Comparison of ENCODE assay signal across 37 cellular contexts in genomic region chr12:54595471-54595870, GRCh38. TPM values are rescaled to one million over a fixed set of nuclear protein-coding genes. Genes with fewer than 3 reads are reported as not detected.
"Had no signal": no experiment of that assay in that cellular context is flagged by ENCODE, and none has a peak within 500 bp of the region (broad histone marks: within the 10 kb centered on the region; RNA-seq: fewer than 3 reads in every experiment).

No MANE protein-coding gene starts in this region.

- H3K36me3 ChIP-seq: adrenal gland, cardiac muscle cell, colonic mucosa, esophagus squamous epithelium, gastroesophageal sphincter had no signal

- DNase-seq: activated CD4-positive, alpha-beta memory T cell treated with anti-CD3 and anti-CD28 coated beads for 36 hours; activated CD4-positive, alpha-beta T cell treated with anti-CD3 and anti-CD28 coated beads for 36 hours; activated CD4-positive, alpha-beta T cell treated with anti-CD3 and anti-CD28 coated beads, Interleukin-2, amount 10 ng/mL, durations not matched to agents 24 days and 14 days; activated CD4-positive, CD25-positive, alpha-beta regulatory T cell; activated CD4-positive, CD25-positive, alpha-beta regulatory T cell treated with anti-CD3 and anti-CD28 coated beads, Interleukin-2, amount 50 U/mL, for 72 hours; activated CD8-positive, alpha-beta memory T cell treated with anti-CD3 and anti-CD28 coated beads, Interleukin-2, amount 10 ng/mL, durations not matched to agents 7 days and 5 days; activated CD8-positive, alpha-beta memory T cell treated with anti-CD3 and anti-CD28 coated beads, Interleukin-2, amount 50 U/mL, for 4 hours; activated CD8-positive, alpha-beta T cell treated with anti-CD3 and anti-CD28 coated beads, Interleukin-2, amount 10 ng/mL, durations not matched to agents 7 days and 5 days; activated gamma-delta T cell treated with Interleukin-2 at 50 U/mL for 16 hours; activated naive CD4-positive, alpha-beta T cell treated with anti-CD3 and anti-CD28 coated beads for 36 hours; activated naive CD8-positive, alpha-beta T cell treated with anti-CD3 and anti-CD28 coated beads for 36 hours; activated naive CD8-positive, alpha-beta T cell treated with anti-CD3 and anti-CD28 coated beads, Interleukin-2, amount 50 U/mL, for 24 hours; activated T-cell treated with anti-CD3 and anti-CD28 coated beads, Interleukin-2, amount 50 U/mL, for 1 hour; activated T-cell treated with anti-CD3 and anti-CD28 coated beads, Interleukin-2, amount 50 U/mL, for 48 hours; adrenal gland; amygdala; body of pancreas; central memory CD4-positive, alpha-beta T cell; cerebellar nuclear complex; colonic mucosa; effector CD8-positive, alpha-beta T cell; esophagus squamous epithelium; foreskin melanocyte; T-helper 1 cell; T-helper 17 cell had no signal

- FAIRE-seq: endometrium, endothelial cell of umbilical vein had no signal

- H3K27me3 ChIP-seq: body of pancreas, cardiac muscle cell, colonic mucosa had no signal

- H3K4me3 ChIP-seq: adrenal gland, body of pancreas, cardiac muscle cell, colonic mucosa, esophagus squamous epithelium, gastroesophageal sphincter had no signal

- H3K9me3 ChIP-seq: adrenal gland, body of pancreas, colonic mucosa, esophagus squamous epithelium, gastroesophageal sphincter had no signal

RNA-seq across cellular contexts. Expression of gene PPP1R1A, which starts 7.0 kb away (rescaled TPM):
- total RNA-seq: activated CD4-positive, alpha-beta memory T cell treated with anti-CD3 and anti-CD28 coated beads for 36 hours; activated CD4-positive, alpha-beta T cell treated with anti-CD3 and anti-CD28 coated beads for 36 hours; activated CD4-positive, alpha-beta T cell treated with anti-CD3 and anti-CD28 coated beads, Interleukin-2, amount 10 ng/mL, durations not matched to agents 24 days and 14 days; activated CD8-positive, alpha-beta memory T cell treated with anti-CD3 and anti-CD28 coated beads for 36 hours; activated CD8-positive, alpha-beta memory T cell treated with anti-CD3 and anti-CD28 coated beads, Interleukin-2, amount 10 ng/mL, durations not matched to agents 7 days and 5 days; activated CD8-positive, alpha-beta T cell treated with anti-CD3 and anti-CD28 coated beads, Interleukin-2, amount 10 ng/mL, durations not matched to agents 7 days and 5 days; activated naive CD4-positive, alpha-beta T cell treated with anti-CD3 and anti-CD28 coated beads for 36 hours; activated naive CD8-positive, alpha-beta T cell treated with anti-CD3 and anti-CD28 coated beads for 36 hours; activated T-helper 1 cell treated with anti-CD3 and anti-CD28 coated beads, Interleukin-12 subunit alpha, Interleukin-12 subunit beta, Interleukin-2, Interleukin-4 antibody, amounts not matched to agents 30 ng/mL and 10 ng/mL and 1 ng/mL, durations not matched to agents 14 hours and 24 hours and 36 hours; activated T-helper 2 cell treated with anti-CD3 and anti-CD28 coated beads, Interferon-gamma antibody, Interleukin-2, Interleukin-4, amounts not matched to agents 10 μg/mL and 5 μg/mL and 100 μg/mL, durations not matched to agents 14 hours and 24 hours and 36 hours; dermis microvascular lymphatic vessel endothelial cell; endothelial cell of umbilical vein; fibroblast of lung; fibroblast of villous mesenchyme; glomerular endothelial cell; T-helper 17 cell had no signal

RNA-seq across cellular contexts. Expression of gene LACRT, which starts 39.2 kb away (rescaled TPM):
- total RNA-seq: activated CD4-positive, alpha-beta memory T cell treated with anti-CD3 and anti-CD28 coated beads for 36 hours; activated CD4-positive, alpha-beta T cell treated with anti-CD3 and anti-CD28 coated beads for 36 hours; activated CD4-positive, alpha-beta T cell treated with anti-CD3 and anti-CD28 coated beads, Interleukin-2, amount 10 ng/mL, durations not matched to agents 24 days and 14 days; activated CD8-positive, alpha-beta memory T cell treated with anti-CD3 and anti-CD28 coated beads for 36 hours; activated CD8-positive, alpha-beta memory T cell treated with anti-CD3 and anti-CD28 coated beads, Interleukin-2, amount 10 ng/mL, durations not matched to agents 7 days and 5 days; activated CD8-positive, alpha-beta T cell treated with anti-CD3 and anti-CD28 coated beads, Interleukin-2, amount 10 ng/mL, durations not matched to agents 7 days and 5 days; activated naive CD4-positive, alpha-beta T cell treated with anti-CD3 and anti-CD28 coated beads for 36 hours; activated naive CD8-positive, alpha-beta T cell treated with anti-CD3 and anti-CD28 coated beads for 36 hours; activated T-helper 1 cell treated with anti-CD3 and anti-CD28 coated beads, Interleukin-12 subunit alpha, Interleukin-12 subunit beta, Interleukin-2, Interleukin-4 antibody, amounts not matched to agents 30 ng/mL and 10 ng/mL and 1 ng/mL, durations not matched to agents 14 hours and 24 hours and 36 hours; activated T-helper 2 cell treated with anti-CD3 and anti-CD28 coated beads, Interferon-gamma antibody, Interleukin-2, Interleukin-4, amounts not matched to agents 10 μg/mL and 5 μg/mL and 100 μg/mL, durations not matched to agents 14 hours and 24 hours and 36 hours; adrenal gland; aorta; body of pancreas; cardiac muscle cell; colonic mucosa; dermis microvascular lymphatic vessel endothelial cell; endothelial cell of umbilical vein; esophagus squamous epithelium; fibroblast of lung; fibroblast of villous mesenchyme; gastroesophageal sphincter; glomerular endothelial cell; T-helper 17 cell had no signal

RNA-seq across cellular contexts. Expression of gene PDE1B, which starts 46.1 kb away (rescaled TPM):
- total RNA-seq: dermis microvascular lymphatic vessel endothelial cell, endothelial cell of umbilical vein, fibroblast of lung, fibroblast of villous mesenchyme, glomerular endothelial cell had no signal

RNA-seq across cellular contexts. Expression of gene DCD, which starts 52.7 kb away (rescaled TPM):
- total RNA-seq: activated CD4-positive, alpha-beta memory T cell treated with anti-CD3 and anti-CD28 coated beads for 36 hours; activated CD4-positive, alpha-beta T cell treated with anti-CD3 and anti-CD28 coated beads for 36 hours; activated CD4-positive, alpha-beta T cell treated with anti-CD3 and anti-CD28 coated beads, Interleukin-2, amount 10 ng/mL, durations not matched to agents 24 days and 14 days; activated CD8-positive, alpha-beta memory T cell treated with anti-CD3 and anti-CD28 coated beads for 36 hours; activated CD8-positive, alpha-beta memory T cell treated with anti-CD3 and anti-CD28 coated beads, Interleukin-2, amount 10 ng/mL, durations not matched to agents 7 days and 5 days; activated CD8-positive, alpha-beta T cell treated with anti-CD3 and anti-CD28 coated beads, Interleukin-2, amount 10 ng/mL, durations not matched to agents 7 days and 5 days; activated naive CD4-positive, alpha-beta T cell treated with anti-CD3 and anti-CD28 coated beads for 36 hours; activated naive CD8-positive, alpha-beta T cell treated with anti-CD3 and anti-CD28 coated beads for 36 hours; activated T-helper 1 cell treated with anti-CD3 and anti-CD28 coated beads, Interleukin-12 subunit alpha, Interleukin-12 subunit beta, Interleukin-2, Interleukin-4 antibody, amounts not matched to agents 30 ng/mL and 10 ng/mL and 1 ng/mL, durations not matched to agents 14 hours and 24 hours and 36 hours; activated T-helper 2 cell treated with anti-CD3 and anti-CD28 coated beads, Interferon-gamma antibody, Interleukin-2, Interleukin-4, amounts not matched to agents 10 μg/mL and 5 μg/mL and 100 μg/mL, durations not matched to agents 14 hours and 24 hours and 36 hours; adrenal gland; aorta; body of pancreas; cardiac muscle cell; colonic mucosa; dermis microvascular lymphatic vessel endothelial cell; endothelial cell of umbilical vein; esophagus squamous epithelium; fibroblast of lung; fibroblast of villous mesenchyme; gastroesophageal sphincter; glomerular endothelial cell; T-helper 17 cell had no signal
